11 cellular contexts compared by ENCODE assay signal in genomic region chr9:121331992-121332685, GRCh38. TPM values are rescaled to one million over a fixed set of nuclear protein-coding genes. Genes with fewer than 3 reads are reported as not detected.
DNase-seq lines count a peak whose midpoint lies in the region; ATAC-seq and TF ChIP-seq lines count a peak whose summit lies in the region.
"Had no signal": no experiment of that assay in that cellular context is flagged by ENCODE, and none has a peak within 500 bp of the region (broad histone marks: within the 10 kb centered on the region; RNA-seq: fewer than 3 reads in every experiment).

No MANE protein-coding gene starts in this region.

- H3K27ac ChIP-seq in brain microvascular endothelial cell (no peak overlapping the region), right atrium auricular region (peak overlapping the region; percentile 68 to 94), spleen (peak overlapping the region in 6 of 8 donors; percentile 33 to 61 (median 45))
- H3K27ac ChIP-seq: HL-60 had no signal

- H3K27ac Mint-ChIP-seq in activated CD8-positive, alpha-beta T cell treated with anti-CD3 and anti-CD28 coated beads, Interleukin-2, amount 10 ng/mL, durations not matched to agents 7 days and 5 days = no peak overlapping the region

- 75 to 82% (median 80%) methylated on average over 14 of the region's 14 CpGs for WGBS in spleen, 5 donors

- POLR2A ChIA-PET in activated CD8-positive, alpha-beta T cell treated with anti-CD3 and anti-CD28 coated beads, Interleukin-2, amount 10 ng/mL, durations not matched to agents 7 days and 5 days (lab: Charles Lee) = no interaction called here

- DNase-seq in GM04503 (ENCODE audit: low read depth) = peak; percentile 57
- DNase-seq in brain microvascular endothelial cell = peak; percentile 46
- DNase-seq in right atrium auricular region (ENCODE audit: low spot score) = no peak
- DNase-seq in spleen = no peak
- DNase-seq in activated CD8-positive, alpha-beta T cell treated with anti-CD3 and anti-CD28 coated beads, Interleukin-2, amount 10 ng/mL, durations not matched to agents 7 days and 5 days = no peak
- no peak for DNase-seq in NCI-H748 treated with DMSO at 0.1 percent for 48 hours (lab: John Stamatoyannopoulos, UW)
- no peak for DNase-seq in NCI-H446 (lab: John Stamatoyannopoulos, UW)
- DNase-seq: central memory CD4-positive, alpha-beta T cell; midbrain had no signal

- no peak for ATAC-seq in HG03571 (IDR thresholded peaks at IDR 0.05; ENCODE audit: unreplicated experiment)
- no peak for ATAC-seq in activated CD8-positive, alpha-beta T cell treated with anti-CD3 and anti-CD28 coated beads, Interleukin-2, amount 10 ng/mL, durations not matched to agents 7 days and 5 days

- H3K27me3 Mint-ChIP-seq in activated CD8-positive, alpha-beta T cell treated with anti-CD3 and anti-CD28 coated beads, Interleukin-2, amount 10 ng/mL, durations not matched to agents 7 days and 5 days (ENCODE audit: low read depth) = no peaks in the 10 kb centered on the region

- in situ Hi-C loops in brain microvascular endothelial cell (cut with HindIII; ENCODE audit: low pct_ligation_motif_present, low sequenced_read_pairs) = no loop called here

- no peaks in the 10 kb centered on the region for H3K9me3 ChIP-seq in right atrium auricular region
- no peaks in the 10 kb centered on the region for H3K9me3 ChIP-seq in spleen

- H3K4me1 ChIP-seq in right atrium auricular region = peaks cover 0 to 34% of the 10 kb centered on the region in 2 donors
- H3K4me1 ChIP-seq in spleen = peaks cover 0 to 62% (median 14%) of the 10 kb centered on the region in 6 donors

- H3K4me3 ChIP-seq in brain microvascular endothelial cell (ENCODE audit: low read depth, low read length) (no peak overlapping the region), right atrium auricular region (no peak overlapping the region), spleen (no peak overlapping the region)

- H3K9me3 Mint-ChIP-seq in activated CD8-positive, alpha-beta T cell treated with anti-CD3 and anti-CD28 coated beads, Interleukin-2, amount 10 ng/mL, durations not matched to agents 7 days and 5 days (ENCODE audit: insufficient read depth) = no peaks in the 10 kb centered on the region

- no peak for TF ChIP-seq POLR2A in spleen (IDR thresholded peaks at IDR 0.05)

- H3K4me3 Mint-ChIP-seq in activated CD8-positive, alpha-beta T cell treated with anti-CD3 and anti-CD28 coated beads, Interleukin-2, amount 10 ng/mL, durations not matched to agents 7 days and 5 days = no peak overlapping the region

- H3K36me3 ChIP-seq in brain microvascular endothelial cell (replicated peaks) (peaks cover 42% of the 10 kb centered on the region), right atrium auricular region (peaks cover 71% of the 10 kb centered on the region), spleen (peaks cover 0 to 100% (median 49%) of the 10 kb centered on the region in 6 donors)

- CTCF ChIA-PET in activated CD8-positive, alpha-beta T cell treated with anti-CD3 and anti-CD28 coated beads, Interleukin-2, amount 10 ng/mL, durations not matched to agents 7 days and 5 days (lab: Charles Lee) = interaction anchor here (1.0 to 1.2 kb wide), 3 partner anchors 8 to 67 kb away, joined by 3 to 4 read pairs (median 3); no protein-coding TSS in a partner anchor

- H3K36me3 Mint-ChIP-seq in activated CD8-positive, alpha-beta T cell treated with anti-CD3 and anti-CD28 coated beads, Interleukin-2, amount 10 ng/mL, durations not matched to agents 7 days and 5 days (ENCODE audit: low read depth) = peaks cover 6% of the 10 kb centered on the region

- intact Hi-C loops in spleen (cut with DNase I; ENCODE audit: low total_unique reads) = no loop called here

- H3K4me1 Mint-ChIP-seq in activated CD8-positive, alpha-beta T cell treated with anti-CD3 and anti-CD28 coated beads, Interleukin-2, amount 10 ng/mL, durations not matched to agents 7 days and 5 days (ENCODE audit: low read depth) = no peaks in the 10 kb centered on the region

- H3K27me3 ChIP-seq in brain microvascular endothelial cell (replicated peaks) (no peaks in the 10 kb centered on the region), right atrium auricular region (no peaks in the 10 kb centered on the region), spleen (replicated peaks in 1 of 7) (no peaks in the 10 kb centered on the region)

- peak; percentile 51 for TF ChIP-seq CTCF in brain microvascular endothelial cell (IDR thresholded peaks at IDR 0.05; ENCODE audit: low read depth, low read length, missing control alignments)
- peak in 1 of 2 donors; percentile 34 for TF ChIP-seq CTCF in right atrium auricular region (IDR thresholded peaks at IDR 0.05)
- peak in 7 of 11 experiments; percentile 10 to 43 (median 29) for TF ChIP-seq CTCF in spleen (IDR thresholded peaks at IDR 0.05 in 8 of 11, conservative IDR thresholded peaks at IDR 0.05 in 3 of 11)

RNA-seq across cellular contexts. Expression of gene STOM, which starts 37.9 kb away (rescaled TPM):
- total RNA-seq in right atrium auricular region (100 to 1,000 TPM; 152 to 173 TPM), spleen (100 to 1,000 TPM; 265 to 493 (median 335) TPM)
- polyA plus RNA-seq in spleen = 10 to 100 TPM; 42.7 to 91.6 (median 80.7) TPM
- 10 to 100 TPM; 50.7 to 54.9 TPM for total RNA-seq in activated CD8-positive, alpha-beta T cell treated with anti-CD3 and anti-CD28 coated beads, Interleukin-2, amount 10 ng/mL, durations not matched to agents 7 days and 5 days

Comparison
In these comparisons a context has a peak if more than half of its experiments do, and no peak if none do; other contexts are left out.
1. DNase-seq: peak in GM04503 (single experiment) and brain microvascular endothelial cell (single experiment); none in right atrium auricular region (single experiment), spleen (single experiment), activated CD8-positive, alpha-beta T cell treated with anti-CD3 and anti-CD28 coated beads, Interleukin-2, amount 10 ng/mL, durations not matched to agents 7 days and 5 days (single experiment), NCI-H748 treated with DMSO at 0.1 percent for 48 hours (single experiment) and NCI-H446 (0 of 2).